Comparison of ENCODE assay signal across 25 cellular contexts in the genomic region with DNA sequence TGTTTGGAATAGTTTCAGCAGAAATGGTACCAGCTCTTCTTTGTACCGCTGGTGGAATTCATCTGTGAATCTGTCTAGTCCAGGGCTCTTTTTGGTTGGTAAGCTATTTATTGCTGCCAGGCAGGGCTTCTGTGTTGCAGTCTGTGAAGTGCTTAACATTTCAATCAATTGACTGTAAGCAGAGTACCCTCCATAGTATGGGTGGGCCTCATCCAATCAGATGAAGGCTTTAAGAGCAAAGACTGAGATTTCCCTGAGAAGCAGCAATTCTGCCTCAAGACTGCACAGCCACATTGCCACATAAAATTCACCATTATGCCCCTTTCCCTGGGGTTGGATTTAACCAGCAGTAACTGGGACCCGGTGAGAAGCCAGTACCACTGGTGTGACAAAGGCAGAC.
A peak's percentile ranks its signal among the peaks of the same experiment; 100 is the strongest.
DNase-seq lines count a peak whose midpoint lies in the region; ATAC-seq, FAIRE-seq and TF ChIP-seq lines count a peak whose summit lies in the region.
"Had no signal": no experiment of that assay in that cellular context is flagged by ENCODE, and none has a peak within 500 bp of the region (broad histone marks: within the 10 kb centered on the region; RNA-seq: fewer than 3 reads in every experiment).

No MANE protein-coding gene starts in this region.

- H3K9me3 ChIP-seq in HEK293 (ENCODE audit: control insufficient read depth, insufficient read depth, low read depth, low read length) (no peaks in the 10 kb centered on the region), K562 (replicated peaks; ENCODE audit: control insufficient read depth, insufficient read depth, low read depth, low read length) (no peaks in the 10 kb centered on the region), neuronal stem cell (replicated peaks in 1 of 2; ENCODE audit: control insufficient read depth in 2 of 2, insufficient read depth in 1 of 2, low read depth in 1 of 2, low read length in 2 of 2) (no peaks in the 10 kb centered on the region)
- H3K9me3 ChIP-seq: BE2C had no signal

- H3K9ac ChIP-seq in K562 (ENCODE audit: insufficient read depth in 1 of 2, low read depth in 2 of 2, low read length in 2 of 2) = no peak overlapping the region
- no peak overlapping the region for H3K9ac ChIP-seq in neuronal stem cell (ENCODE audit: low read depth, low read length, poor library complexity)
- H3K9ac ChIP-seq: BLaER1 had no signal

- no peaks in the 10 kb centered on the region for H4K20me1 ChIP-seq in K562 (replicated peaks; ENCODE audit: control insufficient read depth, insufficient read depth, low read length)
- H4K20me1 ChIP-seq: BLaER1 had no signal

- no peaks in the 10 kb centered on the region for H3K9me1 ChIP-seq in K562 (ENCODE audit: control insufficient read depth, insufficient read depth, low read length)

- no peak overlapping the region for H3K27ac ChIP-seq in HEK293 (ENCODE audit: extremely low read depth, low read depth, low read length)
- H3K27ac ChIP-seq in K562 (ENCODE audit: extremely low read depth, low read depth, low read length) = no peak overlapping the region
- no peak overlapping the region for H3K27ac ChIP-seq in neuronal stem cell (replicated peaks; ENCODE audit: low read length)
- H3K27ac ChIP-seq: BLaER1 had no signal

- no peak for FAIRE-seq in K562 (lab: Jason Lieb, UNC)
- FAIRE-seq: A204.1, GM12891, GM19239 had no signal

- H3K4me1 ChIP-seq in HEK293 (ENCODE audit: control insufficient read depth, insufficient read depth, low read length) (no peaks in the 10 kb centered on the region), K562 (replicated peaks in 1 of 2; ENCODE audit: control insufficient read depth in 2 of 2, insufficient read depth in 2 of 2, low read length in 2 of 2) (no peaks in the 10 kb centered on the region), neuronal stem cell (ENCODE audit: control insufficient read depth in 2 of 2, insufficient read depth in 1 of 2, low read depth in 1 of 2, low read length in 2 of 2) (peaks cover 2 to 21% of the 10 kb centered on the region in 2 donors)
- H3K4me1 ChIP-seq: BLaER1 had no signal

- ATAC-seq in K562 = no peak
- ATAC-seq in GM19328 (IDR thresholded peaks at IDR 0.05; ENCODE audit: unreplicated experiment) = no peak

- POLR2A ChIA-PET in HEK293 (lab: Yijun Ruan, JAX) (no interaction called here), K562 (lab: Yijun Ruan, JAX) (interaction anchor here (0.6 to 1.7 kb wide), 4 partner anchors 12 to 47 kb away, joined by 3 to 5 read pairs (median 4); no protein-coding TSS in a partner anchor)

- no peak overlapping the region for H2BK15ac ChIP-seq in neuronal stem cell (ENCODE audit: low read length)

- no peak overlapping the region for H3K23ac ChIP-seq in neuronal stem cell (ENCODE audit: low read depth, low read length, poor library complexity)

- no peak overlapping the region for H3K14ac ChIP-seq in neuronal stem cell (ENCODE audit: low read length)

- no peak overlapping the region for H3K4me2 ChIP-seq in K562 (ENCODE audit: insufficient read depth, low read length)
- no peak overlapping the region for H3K4me2 ChIP-seq in neuronal stem cell (ENCODE audit: insufficient read depth, low read length, poor library complexity, severe bottlenecking)
- H3K4me2 ChIP-seq: BLaER1 had no signal

- H3K27me3 ChIP-seq in K562 (ENCODE audit: control insufficient read depth in 2 of 2, insufficient read depth in 2 of 2, low read length in 2 of 2) (peaks cover 26 to 59% of the 10 kb centered on the region in 2 experiments), neuronal stem cell (ENCODE audit: control insufficient read depth in 3 of 3, insufficient read depth in 3 of 3, low read depth in 1 of 3, low read length in 3 of 3) (no peaks in the 10 kb centered on the region)
- H3K27me3 ChIP-seq: BE2C, BLaER1 had no signal

- peak overlapping the region; percentile 45 for H2AK5ac ChIP-seq in neuronal stem cell (ENCODE audit: low read depth, low read length)

- no TSS peak for BruUV-seq in K562 (replicated peaks; lab: Mats Ljungman, UMichigan)

- H4K91ac ChIP-seq in neuronal stem cell (ENCODE audit: low read depth, low read length, poor library complexity) = no peak overlapping the region

- no peaks in the 10 kb centered on the region for H3K79me2 ChIP-seq in K562 (ENCODE audit: control insufficient read depth, insufficient read depth, low read length)

- 0% methylated on average over 2 of the region's 2 CpGs for WGBS in K562 (ENCODE audit: insufficient coverage, low coverage, missing lambda C conversion rate)
- WGBS in neuronal stem cell (ENCODE audit: extremely low coverage in 2 of 2, insufficient read length in 2 of 2, insufficient replicate concordance in 1 of 2), 2 donors = no CpG with 5 or more reads among the region's 2 CpGs

- TF ChIP-seq EP300 in K562 (IDR thresholded peaks at IDR 0.05; ENCODE audit: low read length) = no peak

- H3K4me3 ChIP-seq in HEK293 (ENCODE audit: low read depth, low read length) (no peak overlapping the region), K562 (no peak overlapping the region), neuronal stem cell (ENCODE audit: low read length in 2 of 2) (no peak overlapping the region)
- H3K4me3 ChIP-seq: BLaER1 had no signal

- H3K4ac ChIP-seq in neuronal stem cell (ENCODE audit: low read length) = no peak overlapping the region

- DNase-seq in K562 (ENCODE audit: extremely low read depth in 1 of 4, low spot score in 3 of 4) (no peak), neuronal stem cell (ENCODE audit: low spot score) (no peak), NCI-H69 (lab: John Stamatoyannopoulos, UW) (no peak), GM10266 (ENCODE audit: extremely low spot score) (no peak)
- DNase-seq: 8988T; ACHN; BE2C; C1 segment of cervical spinal cord; CD4-positive, alpha-beta memory T cell; CD4-positive, CD25-positive, alpha-beta regulatory T cell; CD8-positive, alpha-beta memory T cell; COR-L47; DMS 273 treated with DMSO at 0.1 percent for 48 hours; DMS153; DMS53; DMS79; DND-41; EL; GDM1 had no signal

- in situ Hi-C loops in K562 (cut with MboI) = no loop called here

- H2BK120ac ChIP-seq in neuronal stem cell (ENCODE audit: low read depth, low read length) = no peak overlapping the region

- H2AFZ ChIP-seq in K562 (ENCODE audit: low read depth, low read length) (no peak overlapping the region), neuronal stem cell (ENCODE audit: low read length) (no peak overlapping the region)

- no peaks in the 10 kb centered on the region for H3K79me1 ChIP-seq in neuronal stem cell (ENCODE audit: low read depth, low read length)

- no peaks in the 10 kb centered on the region for H3K36me3 ChIP-seq in HEK293 (ENCODE audit: control insufficient read depth in 2 of 2, insufficient read depth in 1 of 2, low read length in 2 of 2)
- no peaks in the 10 kb centered on the region for H3K36me3 ChIP-seq in K562 (ENCODE audit: control insufficient read depth, insufficient read depth, low read length)
- H3K36me3 ChIP-seq in neuronal stem cell (replicated peaks in 1 of 2; ENCODE audit: control insufficient read depth in 2 of 2, insufficient read depth in 2 of 2, low read length in 2 of 2) = no peaks in the 10 kb centered on the region
- H3K36me3 ChIP-seq: BE2C, BLaER1 had no signal

- intact Hi-C loops in K562 (cut with micrococcal nuclease) = no loop called here

- no peak overlapping the region for H2BK5ac ChIP-seq in neuronal stem cell (ENCODE audit: low read length)

- H4K8ac ChIP-seq in neuronal stem cell (ENCODE audit: low read depth, low read length) = no peak overlapping the region

- no peak overlapping the region for H2BK12ac ChIP-seq in neuronal stem cell (ENCODE audit: low read length)

- no peak overlapping the region for H3K18ac ChIP-seq in neuronal stem cell (ENCODE audit: low read length)

- no peak for TF ChIP-seq RAD21 in K562 (CRISPR knock-in tag; conservative IDR thresholded peaks at IDR 0.05 in 1 of 2, IDR thresholded peaks at IDR 0.05 in 1 of 2)

- no peak for TF ChIP-seq CTCF in HEK293 (tag by site-specific recombination; IDR thresholded peaks at IDR 0.05)
- TF ChIP-seq CTCF in K562 (IDR thresholded peaks at IDR 0.05 in 2 of 3, conservative IDR thresholded peaks at IDR 0.05 in 1 of 3; ENCODE audit: insufficient read depth in 2 of 3, low read depth in 1 of 3, low read length in 3 of 3) = no peak
- TF ChIP-seq CTCF in GM10266 (IDR thresholded peaks at IDR 0.05; ENCODE audit: control insufficient read depth, insufficient read depth, low read depth, missing control alignments) = no peak

- no peak for TF ChIP-seq POLR2A in K562 (conservative IDR thresholded peaks at IDR 0.05)

- CTCF ChIA-PET in HEK293 (lab: Yijun Ruan, JAX) = interaction anchor here (0.6 kb wide), 1 partner anchor 179 kb away, joined by 3 read pairs; no protein-coding TSS in a partner anchor
- CTCF ChIA-PET in K562 (lab: Yijun Ruan, JAX; ENCODE audit: low intra/inter-chr PET ratio) = no interaction called here

TF ChIP-seq in HEK293, 187 proteins besides CTCF, POLR2A, EP300 and RAD21:
- TF ChIP-seq ZNF792 (tag by site-specific recombination; IDR thresholded peaks at IDR 0.05) (no peak), GLI2 (tag by site-specific recombination; IDR thresholded peaks at IDR 0.05; ENCODE audit: borderline replicate concordance, low read depth) (no peak), HOXD13 (CRISPR knock-in tag; IDR thresholded peaks at IDR 0.05; ENCODE audit: borderline replicate concordance) (no peak), ZNF610 (tag by site-specific recombination; IDR thresholded peaks at IDR 0.05; ENCODE audit: borderline replicate concordance) (no peak), ZNF10 (tag by site-specific recombination; IDR thresholded peaks at IDR 0.05) (peak; percentile 82)

TF ChIP-seq in K562, 482 proteins besides CTCF, POLR2A, EP300 and RAD21:
- TF ChIP-seq ZNF134 (CRISPR knock-in tag; conservative IDR thresholded peaks at IDR 0.05) (peak; percentile 63), ETS2 (tag; IDR thresholded peaks at IDR 0.05; ENCODE audit: borderline replicate concordance, poor library complexity, severe bottlenecking) (no peak)
